2 cellular contexts compared by ENCODE assay signal in the genomic region with DNA sequence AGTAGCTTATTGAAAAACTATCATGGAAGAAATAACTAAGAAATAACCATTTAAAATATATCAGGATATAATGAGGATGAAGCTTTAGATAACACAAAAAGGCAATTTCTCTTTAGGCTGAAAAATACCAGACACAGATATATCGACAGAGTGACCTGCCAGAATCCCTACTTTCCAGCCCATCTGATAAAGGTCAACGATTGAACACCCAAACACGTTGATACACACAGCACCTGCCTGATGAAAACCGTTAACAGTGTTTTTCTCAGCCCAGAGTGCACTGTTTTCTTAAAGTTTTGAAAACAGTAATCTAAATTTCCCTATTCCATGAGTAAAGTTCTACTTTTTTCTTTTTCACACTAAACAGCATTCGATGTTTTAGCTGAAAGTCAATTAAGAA.
TF ChIP-seq lines count a peak whose summit lies in the region.

No MANE protein-coding gene starts in this region.

TF ChIP-seq in liver, 16 proteins besides CTCF, POLR2A, EP300 and RAD21 (continued from another document):
- TF ChIP-seq GABPA (IDR thresholded peaks at IDR 0.05 in 1 of 2, conservative IDR thresholded peaks at IDR 0.05 in 1 of 2), result no peak
- TF ChIP-seq TAF1 (conservative IDR thresholded peaks at IDR 0.05), result no peak
- TF ChIP-seq JUND (IDR thresholded peaks at IDR 0.05), result no peak
- no peak for TF ChIP-seq HNF4G (IDR thresholded peaks at IDR 0.05)
- TF ChIP-seq, protein P1, sequence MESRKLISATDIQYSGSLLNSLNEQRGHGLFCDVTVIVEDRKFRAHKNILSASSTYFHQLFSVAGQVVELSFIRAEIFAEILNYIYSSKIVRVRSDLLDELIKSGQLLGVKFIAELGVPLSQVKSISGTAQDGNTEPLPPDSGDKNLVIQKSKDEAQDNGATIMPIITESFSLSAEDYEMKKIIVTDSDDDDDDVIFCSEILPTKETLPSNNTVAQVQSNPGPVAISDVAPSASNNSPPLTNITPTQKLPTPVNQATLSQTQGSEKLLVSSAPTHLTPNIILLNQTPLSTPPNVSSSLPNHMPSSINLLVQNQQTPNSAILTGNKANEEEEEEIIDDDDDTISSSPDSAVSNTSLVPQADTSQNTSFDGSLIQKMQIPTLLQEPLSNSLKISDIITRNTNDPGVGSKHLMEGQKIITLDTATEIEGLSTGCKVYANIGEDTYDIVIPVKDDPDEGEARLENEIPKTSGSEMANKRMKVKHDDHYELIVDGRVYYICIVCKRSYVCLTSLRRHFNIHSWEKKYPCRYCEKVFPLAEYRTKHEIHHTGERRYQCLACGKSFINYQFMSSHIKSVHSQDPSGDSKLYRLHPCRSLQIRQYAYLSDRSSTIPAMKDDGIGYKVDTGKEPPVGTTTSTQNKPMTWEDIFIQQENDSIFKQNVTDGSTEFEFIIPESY (IDR thresholded peaks at IDR 0.05), result peak; percentile 42
- TF ChIP-seq SP1 (IDR thresholded peaks at IDR 0.05), result peak; percentile 33
- no peak for TF ChIP-seq FOXA2 (IDR thresholded peaks at IDR 0.05)
- TF ChIP-seq REST (IDR thresholded peaks at IDR 0.05), result no peak
- TF ChIP-seq, protein P2, sequence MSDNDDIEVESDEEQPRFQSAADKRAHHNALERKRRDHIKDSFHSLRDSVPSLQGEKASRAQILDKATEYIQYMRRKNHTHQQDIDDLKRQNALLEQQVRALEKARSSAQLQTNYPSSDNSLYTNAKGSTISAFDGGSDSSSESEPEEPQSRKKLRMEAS (IDR thresholded peaks at IDR 0.05), result peak; percentile 25
- TF ChIP-seq, protein P3, sequence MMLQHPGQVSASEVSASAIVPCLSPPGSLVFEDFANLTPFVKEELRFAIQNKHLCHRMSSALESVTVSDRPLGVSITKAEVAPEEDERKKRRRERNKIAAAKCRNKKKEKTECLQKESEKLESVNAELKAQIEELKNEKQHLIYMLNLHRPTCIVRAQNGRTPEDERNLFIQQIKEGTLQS (IDR thresholded peaks at IDR 0.05), result no peak
- no peak for TF ChIP-seq YY1 (IDR thresholded peaks at IDR 0.05)
- TF ChIP-seq NR2F2 (IDR thresholded peaks at IDR 0.05), result no peak
TF ChIP-seq in liver: peak in this region for 5.

TF ChIP-seq in HepG2, 621 proteins besides CTCF, POLR2A, EP300 and RAD21 (continued from another document):
- TF ChIP-seq, protein P4, sequence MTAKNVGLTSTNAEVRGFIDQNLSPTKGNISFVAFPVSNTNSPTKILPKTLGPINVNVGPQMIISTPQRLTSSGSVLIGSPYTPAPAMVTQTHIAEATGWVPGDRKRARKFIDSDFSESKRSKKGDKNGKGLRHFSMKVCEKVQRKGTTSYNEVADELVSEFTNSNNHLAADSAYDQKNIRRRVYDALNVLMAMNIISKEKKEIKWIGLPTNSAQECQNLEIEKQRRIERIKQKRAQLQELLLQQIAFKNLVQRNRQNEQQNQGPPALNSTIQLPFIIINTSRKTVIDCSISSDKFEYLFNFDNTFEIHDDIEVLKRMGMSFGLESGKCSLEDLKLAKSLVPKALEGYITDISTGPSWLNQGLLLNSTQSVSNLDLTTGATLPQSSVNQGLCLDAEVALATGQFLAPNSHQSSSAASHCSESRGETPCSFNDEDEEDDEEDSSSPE (CRISPR knock-in tag; IDR thresholded peaks at IDR 0.05), result no peak
- TF ChIP-seq ZNF850 (CRISPR knock-in tag; conservative IDR thresholded peaks at IDR 0.05) (no peak), RXRA (CRISPR knock-in tag; IDR thresholded peaks at IDR 0.05) (no peak)
TF ChIP-seq in HepG2: peak in this region for 0.
